ENCODE assay signal across 18 cellular contexts in the genomic region with DNA sequence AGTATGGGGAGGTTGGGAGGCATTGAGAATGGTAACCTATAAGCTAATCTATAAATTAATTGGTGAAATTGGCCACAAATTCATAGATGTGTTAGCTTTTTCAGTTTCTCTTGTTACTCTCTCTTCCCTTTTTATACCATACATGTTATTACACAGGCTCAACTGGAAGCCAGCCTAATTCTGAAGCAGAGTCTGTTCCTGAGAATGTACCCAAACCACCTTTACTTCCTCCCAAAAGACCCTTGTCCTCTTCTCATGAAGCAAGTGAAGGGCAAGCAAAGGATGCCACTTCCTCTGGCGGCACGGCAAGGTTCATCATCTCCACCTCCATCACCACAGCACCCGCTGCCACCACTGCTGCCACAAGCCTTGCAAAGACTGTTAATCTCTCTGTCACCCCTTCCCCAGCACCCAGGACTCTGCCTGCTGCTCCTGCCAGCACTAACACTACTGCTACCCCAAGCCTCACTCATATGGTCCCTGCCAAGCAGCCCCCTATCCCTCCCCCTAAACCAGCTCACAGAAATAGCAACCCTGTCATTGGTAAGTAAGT. TPM values are rescaled to one million over a fixed set of nuclear protein-coding genes. Genes with fewer than 3 reads are reported as not detected.
A peak's percentile ranks its signal among the peaks of the same experiment; 100 is the strongest.
DNase-seq lines count a peak whose midpoint lies in the region; ATAC-seq, FAIRE-seq and TF ChIP-seq lines count a peak whose summit lies in the region.
"Had no signal": no experiment of that assay in that cellular context is flagged by ENCODE, and none has a peak within 500 bp of the region (broad histone marks: within the 10 kb centered on the region; RNA-seq: fewer than 3 reads in every experiment).

No MANE protein-coding gene starts in this region.

- peaks cover 14% of the 10 kb centered on the region for H3K36me3 Mint-ChIP-seq in activated CD4-positive, alpha-beta T cell treated with anti-CD3 and anti-CD28 coated beads for 36 hours (ENCODE audit: low read depth)
- peaks cover 10 to 24% of the 10 kb centered on the region in 2 donors for H3K36me3 Mint-ChIP-seq in stimulated activated naive B cell treated with anti-CD40 and anti-IgM and Interleukin-4, amounts not matched to agents 10 μg/mL and 1 μg/mL and 100 μg/mL, for 72 hours

- H3K4me2 ChIP-seq in HepG2 (ENCODE audit: low read depth, low read length): no peak overlapping the region
- H3K4me2 ChIP-seq in GM12878 (ENCODE audit: control insufficient read depth, insufficient read depth): no peak overlapping the region
- H3K4me2 ChIP-seq: BLaER1 had no signal

- H2AFZ ChIP-seq in HepG2 (ENCODE audit: low read length) (no peak overlapping the region), GM12878 (ENCODE audit: control insufficient read depth, low read depth, low read length) (no peak overlapping the region)

- CTCF ChIA-PET in activated CD4-positive, alpha-beta T cell treated with anti-CD3 and anti-CD28 coated beads for 36 hours (lab: Charles Lee): no interaction called here
- CTCF ChIA-PET in HepG2 (lab: Yijun Ruan, JAX; ENCODE audit: low intra/inter-chr PET ratio, low total read pairs): no interaction called here
- CTCF ChIA-PET in GM12878 (lab: Yijun Ruan, JAX): interaction anchor here (0.6 kb wide), 1 partner anchor 484 kb away, joined by 3 read pairs; no protein-coding TSS in a partner anchor

- H3K9me3 Mint-ChIP-seq in activated CD4-positive, alpha-beta T cell treated with anti-CD3 and anti-CD28 coated beads for 36 hours (ENCODE audit: low read depth): no peaks in the 10 kb centered on the region
- no peaks in the 10 kb centered on the region for H3K9me3 Mint-ChIP-seq in stimulated activated naive B cell treated with anti-CD40 and anti-IgM and Interleukin-4, amounts not matched to agents 10 μg/mL and 1 μg/mL and 100 μg/mL, for 72 hours

- H3K4me3 ChIP-seq in HepG2 (replicated peaks in 1 of 3; ENCODE audit: insufficient read depth in 1 of 3, low read depth in 2 of 3, low read length in 3 of 3): no peak overlapping the region
- H3K4me3 ChIP-seq in right lobe of liver: no peak overlapping the region
- H3K4me3 ChIP-seq in GM12878: no peak overlapping the region
- H3K4me3 ChIP-seq: BLaER1, Peyer's patch had no signal

- POLR2A ChIA-PET in activated CD4-positive, alpha-beta T cell treated with anti-CD3 and anti-CD28 coated beads for 36 hours (lab: Charles Lee): no interaction called here
- POLR2A ChIA-PET in HepG2 (lab: Yijun Ruan, JAX): no interaction called here
- POLR2A ChIA-PET in GM12878 (lab: Charles Lee): no interaction called here

- ATAC-seq in activated CD4-positive, alpha-beta T cell treated with anti-CD3 and anti-CD28 coated beads for 36 hours: no peak
- ATAC-seq in HepG2 (no peak), right lobe of liver (no peak), GM12878 (no peak)
- peak; percentile 84 to 92 for ATAC-seq in stimulated activated naive B cell treated with anti-CD40 and anti-IgM and Interleukin-4, amounts not matched to agents 10 μg/mL and 1 μg/mL and 100 μg/mL, for 72 hours (replicated peaks)

- RAD21 ChIA-PET in GM12878 (lab: Charles Lee; ENCODE audit: unreplicated experiment): no interaction called here

- H3K27ac Mint-ChIP-seq in activated CD4-positive, alpha-beta T cell treated with anti-CD3 and anti-CD28 coated beads for 36 hours: peak overlapping the region; percentile 5
- peak overlapping the region; percentile 60 for H3K27ac Mint-ChIP-seq in stimulated activated naive B cell treated with anti-CD40 and anti-IgM and Interleukin-4, amounts not matched to agents 10 μg/mL and 1 μg/mL and 100 μg/mL, for 72 hours

- no peaks in the 10 kb centered on the region for H3K27me3 Mint-ChIP-seq in activated CD4-positive, alpha-beta T cell treated with anti-CD3 and anti-CD28 coated beads for 36 hours
- no peaks in the 10 kb centered on the region for H3K27me3 Mint-ChIP-seq in stimulated activated naive B cell treated with anti-CD40 and anti-IgM and Interleukin-4, amounts not matched to agents 10 μg/mL and 1 μg/mL and 100 μg/mL, for 72 hours

- H3K9me3 ChIP-seq in HepG2 (ENCODE audit: low read length) (no peaks in the 10 kb centered on the region), right lobe of liver (no peaks in the 10 kb centered on the region), GM12878 (replicated peaks; ENCODE audit: control insufficient read depth, insufficient read depth, low read length) (no peaks in the 10 kb centered on the region)
- H3K9me3 ChIP-seq: BLaER1, Peyer's patch had no signal

- TF ChIP-seq EP300 in HepG2 (IDR thresholded peaks at IDR 0.05; ENCODE audit: low read depth in 2 of 2, low read length in 2 of 2): no peak
- no peak for TF ChIP-seq EP300 in HepG2 (CRISPR knock-in tag; IDR thresholded peaks at IDR 0.05; ENCODE audit: borderline replicate concordance)
- no peak for TF ChIP-seq EP300 in GM12878 (IDR thresholded peaks at IDR 0.05; ENCODE audit: borderline replicate concordance in 1 of 2, control insufficient read depth in 1 of 2, low read depth in 2 of 2, low read length in 2 of 2)

- no peak for FAIRE-seq in HepG2 (lab: Jason Lieb, UNC)
- FAIRE-seq in GM12878 (lab: Jason Lieb, UNC): no peak
- FAIRE-seq: H54 had no signal

- TF ChIP-seq POLR2A in HepG2 (IDR thresholded peaks at IDR 0.05; ENCODE audit: insufficient read depth in 1 of 2, low read depth in 2 of 2, low read length in 2 of 2) (no peak), right lobe of liver (IDR thresholded peaks at IDR 0.05) (no peak), GM12878 (IDR thresholded peaks at IDR 0.05; ENCODE audit: low read depth, low read length) (no peak)

- no peak for DNase-seq in activated CD4-positive, alpha-beta T cell treated with anti-CD3 and anti-CD28 coated beads for 36 hours
- DNase-seq in activated CD4-positive, alpha-beta T cell treated with anti-CD3 and anti-CD28 coated beads, Interleukin-2, amount 50 U/mL, for 1 hour: no peak
- no peak for DNase-seq in HepG2 (ENCODE audit: low spot score)
- DNase-seq in right lobe of liver: no peak
- no peak for DNase-seq in GM12878 (ENCODE audit: low read depth, low spot score)
- no peak for DNase-seq in stimulated activated naive B cell treated with anti-CD40 and anti-IgM and Interleukin-4, amounts not matched to agents 10 μg/mL and 1 μg/mL and 100 μg/mL, for 72 hours
- DNase-seq in activated gamma-delta T cell (lab: John Stamatoyannopoulos, UW): no peak
- DNase-seq in DMS53 treated with DMSO at 0.1 percent for 48 hours (lab: John Stamatoyannopoulos, UW; ENCODE audit: unreplicated experiment): no peak
- DNase-seq: EL, Kasumi-1, NCI-H187 treated with DMSO at 0.1 percent for 48 hours, NCI-H2171, NCI-H510A treated with DMSO at 0.1 percent for 48 hours, Peyer's patch, Right ventricle myocardium superior had no signal

- BruUV-seq in HepG2 (replicated peaks; lab: Mats Ljungman, UMichigan) (TSS peak; percentile 21), GM12878 (replicated peaks; lab: Mats Ljungman, UMichigan) (TSS peak; percentile 61)

- H3K36me3 ChIP-seq in HepG2 (replicated peaks in 1 of 2; ENCODE audit: control insufficient read depth in 1 of 2, insufficient read depth in 2 of 2, low read length in 2 of 2) (peaks cover 16 to 49% of the 10 kb centered on the region in 2 experiments), right lobe of liver (peaks cover 0 to 31% (median 11%) of the 10 kb centered on the region in 4 donors), GM12878 (ENCODE audit: control insufficient read depth in 2 of 2, insufficient read depth in 2 of 2, low read length in 1 of 2) (peaks cover 3 to 7% of the 10 kb centered on the region in 2 experiments; a peak in 3 of 4 replicates)

- H3K79me2 ChIP-seq in HepG2 (ENCODE audit: insufficient read depth, low read length) (no peaks in the 10 kb centered on the region), GM12878 (ENCODE audit: control insufficient read depth, insufficient read depth, low read length) (no peaks in the 10 kb centered on the region)

- H3K27me3 ChIP-seq in HepG2 (ENCODE audit: control insufficient read depth in 1 of 2, insufficient read depth in 2 of 2, low read length in 2 of 2) (no peaks in the 10 kb centered on the region), right lobe of liver (no peaks in the 10 kb centered on the region), GM12878 (replicated peaks in 1 of 2; ENCODE audit: control insufficient read depth in 2 of 2, insufficient read depth in 2 of 2, low read length in 1 of 2) (no peaks in the 10 kb centered on the region)
- H3K27me3 ChIP-seq: BLaER1, Peyer's patch had no signal

- no peak for TF ChIP-seq RAD21 in HepG2 (CRISPR knock-in tag; IDR thresholded peaks at IDR 0.05)
- no peak for TF ChIP-seq RAD21 in GM12878 (IDR thresholded peaks at IDR 0.05; ENCODE audit: insufficient read depth, low read depth, low read length)

- H3K4me3 Mint-ChIP-seq in activated CD4-positive, alpha-beta T cell treated with anti-CD3 and anti-CD28 coated beads for 36 hours: no peak overlapping the region
- peak overlapping the region; percentile 15 to 25 for H3K4me3 Mint-ChIP-seq in stimulated activated naive B cell treated with anti-CD40 and anti-IgM and Interleukin-4, amounts not matched to agents 10 μg/mL and 1 μg/mL and 100 μg/mL, for 72 hours

- H3K27ac ChIP-seq in HepG2 (ENCODE audit: extremely low read length, insufficient read depth, low read length): no peak overlapping the region
- H3K27ac ChIP-seq in right lobe of liver: no peak overlapping the region
- H3K27ac ChIP-seq in GM12878 (ENCODE audit: control insufficient read depth, insufficient read depth): no peak overlapping the region
- H3K27ac ChIP-seq: 22Rv1, BLaER1, Peyer's patch had no signal

- SMC1A ChIA-PET in GM12878 (lab: Charles Lee; ENCODE audit: uncharacterized antibody, unreplicated experiment): no interaction called here

- in situ Hi-C loops in HepG2 (cut with HindIII; ENCODE audit: extremely low pct_ligation_motif_present, low pct_unique_long_range_greater_than_20kb): no loop called here
- in situ Hi-C loops in GM12878 (cut with MboI): no loop called here

- TF ChIP-seq CTCF in HepG2 (CRISPR knock-in tag; IDR thresholded peaks at IDR 0.05): no peak
- TF ChIP-seq CTCF in right lobe of liver (IDR thresholded peaks at IDR 0.05): no peak
- no peak for TF ChIP-seq CTCF in GM12878 (IDR thresholded peaks at IDR 0.05 in 2 of 3, conservative IDR thresholded peaks at IDR 0.05 in 1 of 3; ENCODE audit: control insufficient read depth in 2 of 3, extremely low read depth in 1 of 3, insufficient read depth in 1 of 3, low read depth in 3 of 3, low read length in 3 of 3)

- WGBS in HepG2 (ENCODE audit: low lambda C conversion rate): 93% methylated on average over 3 of the region's 3 CpGs
- WGBS in right lobe of liver (ENCODE audit: insufficient coverage, low coverage, low lambda C conversion rate, missing lambda C conversion rate): 88% methylated on average over 3 of the region's 3 CpGs
- 90% methylated on average over 3 of the region's 3 CpGs for WGBS in GM12878 (ENCODE audit: insufficient coverage, insufficient replicate concordance, low lambda C conversion rate, missing lambda C conversion rate)

- intact Hi-C loops in activated CD4-positive, alpha-beta T cell treated with anti-CD3 and anti-CD28 coated beads for 36 hours (cut with DNase I, micrococcal nuclease): no loop called here
- intact Hi-C loops in HepG2 (cut with micrococcal nuclease; ENCODE audit: unreplicated experiment): no loop called here
- intact Hi-C loops in right lobe of liver (cut with DNase I): no loop called here
- intact Hi-C loops in GM12878 (cut with micrococcal nuclease; ENCODE audit: unreplicated experiment): no loop called here

- no peak overlapping the region for H3K9ac ChIP-seq in HepG2 (ENCODE audit: insufficient read depth, low read depth, low read length)
- H3K9ac ChIP-seq in GM12878 (ENCODE audit: control insufficient read depth, insufficient read depth, low read length): no peak overlapping the region
- H3K9ac ChIP-seq: BLaER1 had no signal

- H3K4me1 Mint-ChIP-seq in activated CD4-positive, alpha-beta T cell treated with anti-CD3 and anti-CD28 coated beads for 36 hours: peaks cover 9% of the 10 kb centered on the region
- peaks cover 5 to 30% of the 10 kb centered on the region in 2 donors for H3K4me1 Mint-ChIP-seq in stimulated activated naive B cell treated with anti-CD40 and anti-IgM and Interleukin-4, amounts not matched to agents 10 μg/mL and 1 μg/mL and 100 μg/mL, for 72 hours

- no peaks in the 10 kb centered on the region for H4K20me1 ChIP-seq in HepG2 (ENCODE audit: insufficient read depth, low read length)
- no peaks in the 10 kb centered on the region for H4K20me1 ChIP-seq in GM12878 (ENCODE audit: control insufficient read depth, insufficient read depth)
- H4K20me1 ChIP-seq: BLaER1 had no signal

- peaks cover 9% of the 10 kb centered on the region for H3K4me1 ChIP-seq in HepG2 (ENCODE audit: insufficient read depth, low read length)
- H3K4me1 ChIP-seq in right lobe of liver: no peaks in the 10 kb centered on the region
- H3K4me1 ChIP-seq in GM12878 (ENCODE audit: control insufficient read depth, insufficient read depth, low read length): no peaks in the 10 kb centered on the region
- H3K4me1 ChIP-seq: BLaER1, Peyer's patch had no signal

RNA-seq across cellular contexts. Expression of gene RCC1, which starts 39.5 kb away (rescaled TPM):
- total RNA-seq in activated CD4-positive, alpha-beta T cell treated with anti-CD3 and anti-CD28 coated beads for 36 hours: 100 to 1,000 TPM; 103 to 107 TPM
- 80.8 and 102 TPM in 2 replicates for total RNA-seq in HepG2 (2016; rRNA removed; fragmentation: Illumina TruSeq; extraction: Trizol)
- 11.4 and 15.2 TPM in 2 replicates for total RNA-seq in HepG2 (2016; cell fraction: cytosol; rRNA removed; fragmentation: Illumina TruSeq; extraction: Trizol; ENCODE audit: low read depth)
- total RNA-seq in HepG2 (2016; cell fraction: insoluble cytoplasmic fraction; rRNA removed; fragmentation: Illumina TruSeq; extraction: Trizol): 83.9 and 95.1 TPM in 2 replicates
- total RNA-seq in HepG2 (2016; cell fraction: membrane; rRNA removed; fragmentation: Illumina TruSeq; extraction: Trizol): 44.7 and 50.2 TPM in 2 replicates
- 44.2 and 50.7 TPM in 2 replicates for total RNA-seq in HepG2 (2016; cell fraction: nucleus; rRNA removed; fragmentation: Illumina TruSeq; extraction: Trizol)
- 47.2 and 56.2 TPM in 2 replicates for polyA plus RNA-seq in HepG2 (2011; rRNA removed)
- 48.6 and 53.6 TPM in 2 replicates for polyA plus RNA-seq in HepG2 (2011; cell fraction: cytosol; rRNA removed)
- polyA plus RNA-seq in HepG2 (2011; cell fraction: nucleus; rRNA removed): 34.9 and 42.3 TPM in 2 replicates
- polyA plus RNA-seq in HepG2 (2012): 43.2 and 74.3 TPM in 2 replicates
- 12.5 and 13.5 TPM in 2 replicates for polyA plus RNA-seq in HepG2 (2016; cell fraction: cytosol; fragmentation: Illumina TruSeq; extraction: Trizol; ENCODE audit: low read depth)
- polyA plus RNA-seq in HepG2 (2016; cell fraction: insoluble cytoplasmic fraction; fragmentation: Illumina TruSeq; extraction: Trizol; ENCODE audit: low read depth): 113 and 120 TPM in 2 replicates
- 33.8 and 38.0 TPM in 2 replicates for polyA plus RNA-seq in HepG2 (2016; cell fraction: membrane; fragmentation: Illumina TruSeq; extraction: Trizol; ENCODE audit: low read depth)
- polyA plus RNA-seq in HepG2 (2016; cell fraction: nucleus; fragmentation: Illumina TruSeq; extraction: Trizol; ENCODE audit: insufficient read depth, low read depth): 70.2 and 80.1 TPM in 2 replicates
- 90.3 and 147 TPM in 2 replicates for polyA minus RNA-seq in HepG2 (2011; rRNA and poly(A)+ RNA removed; ENCODE audit: low replicate concordance)
- 29.5 and 33.5 TPM in 2 replicates for polyA minus RNA-seq in HepG2 (2011; cell fraction: cytosol; rRNA and poly(A)+ RNA removed)
- 28.8 and 31.6 TPM in 2 replicates for polyA minus RNA-seq in HepG2 (2011; cell fraction: nucleus; rRNA and poly(A)+ RNA removed)
- 10 to 100 TPM in 5 of 6 experiments, 1 to 10 TPM in 1; 9.5 to 29.6 (median 18.0) TPM for total RNA-seq in right lobe of liver
- 32.4 and 36.3 TPM in 2 replicates for total RNA-seq in GM12878 (2013; cell fraction: nucleolus; rRNA removed)
- total RNA-seq in GM12878 (2014; rRNA removed): 69.0 and 78.6 TPM in 2 replicates
- 66.3 and 71.8 TPM in 2 replicates for total RNA-seq in GM12878 (2014; rRNA removed; fragmentation: Illumina TruSeq; extraction: Trizol)
- total RNA-seq in GM12878 (2021): 79.4 and 86.2 TPM in 2 replicates
- polyA plus RNA-seq in GM12878 (2011; ENCODE audit: low read depth): 28.7 TPM
- 45.4 and 64.5 TPM in 2 replicates for polyA plus RNA-seq in GM12878 (2011; rRNA removed)
- polyA plus RNA-seq in GM12878 (2011; cell fraction: cytosol; rRNA removed): 76.0 and 79.8 TPM in 2 replicates
- 62.4 and 81.8 TPM in 2 replicates for polyA plus RNA-seq in GM12878 (2011; cell fraction: nucleus; rRNA removed)
- polyA plus RNA-seq in GM12878 (2012): 35.2 and 39.0 TPM in 2 replicates
- polyA plus RNA-seq in GM12878 (2014; fragmentation: Illumina TruSeq; extraction: Trizol): 69.6 and 99.4 TPM in 2 replicates
- 10 to 100 TPM in 1 of 2 experiments, 1 to 10 TPM in 1; 8.3 to 15.2 TPM for polyA plus RNA-seq in GM12878 (2014; fragmentation: Nextera tagmentation; extraction: Ambion mirVana)
- polyA plus RNA-seq in GM12878 (2014; rRNA removed): 77.5 and 85.3 TPM in 2 replicates
- polyA plus RNA-seq in GM12878 (2016; fragmentation: Nextera tagmentation; extraction: Ambion mirVana): 10 to 100 TPM; 71.0 to 78.7 TPM
- polyA minus RNA-seq in GM12878 (2011; rRNA and poly(A)+ RNA removed): 80.5 and 117 TPM in 2 replicates
- polyA minus RNA-seq in GM12878 (2011; cell fraction: cytosol; rRNA and poly(A)+ RNA removed): 16.3 and 25.6 TPM in 2 replicates
- polyA minus RNA-seq in GM12878 (2011; cell fraction: nucleus; rRNA and poly(A)+ RNA removed): 12.7 and 28.6 TPM in 2 replicates

Comparison
In these comparisons a context has a peak if more than half of its experiments do, and no peak if none do; other contexts are left out.
1. ATAC-seq: peak in stimulated activated naive B cell treated with anti-CD40 and anti-IgM and Interleukin-4, amounts not matched to agents 10 μg/mL and 1 μg/mL and 100 μg/mL, for 72 hours (2 of 2); none in activated CD4-positive, alpha-beta T cell treated with anti-CD3 and anti-CD28 coated beads for 36 hours (single experiment), HepG2 (single experiment), right lobe of liver (0 of 4) and GM12878 (single experiment).